In the genomic region with DNA sequence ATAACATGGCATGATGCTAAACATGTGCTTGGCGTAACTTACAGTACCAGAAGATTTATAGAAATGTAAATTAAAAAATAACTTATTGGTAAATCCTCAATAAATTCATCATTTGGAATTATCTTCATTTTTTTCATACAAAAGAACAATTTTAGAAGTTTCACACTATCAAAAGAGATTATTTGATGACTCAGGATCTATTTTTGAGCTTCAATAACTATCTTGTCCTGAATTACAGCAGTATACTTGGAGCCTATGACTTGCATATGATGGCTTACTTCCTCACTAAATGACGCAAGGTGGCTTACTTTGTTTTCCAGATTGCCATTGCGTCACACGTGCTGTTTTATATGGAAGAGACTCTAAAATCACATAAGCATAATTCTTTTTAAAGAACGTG, we compare ENCODE assay signal across 32 cellular contexts. TPM values are rescaled to one million over a fixed set of nuclear protein-coding genes. Genes with fewer than 3 reads are reported as not detected.
"Had no signal": no experiment of that assay in that cellular context is flagged by ENCODE, and none has a peak within 500 bp of the region (broad histone marks: within the 10 kb centered on the region; RNA-seq: fewer than 3 reads in every experiment).

No MANE protein-coding gene starts in this region.

- DNase-seq: activated B cell treated with CpG ODN at 0.5 μM for 24 hours; activated CD4-positive, alpha-beta memory T cell treated with anti-CD3 and anti-CD28 coated beads, Interleukin-2, amount 10 ng/mL, durations not matched to agents 7 days and 5 days; activated CD4-positive, alpha-beta T cell treated with anti-CD3 and anti-CD28 coated beads for 1 hour; activated CD4-positive, alpha-beta T cell treated with anti-CD3 and anti-CD28 coated beads for 48 hours; activated CD8-positive, alpha-beta memory T cell treated with anti-CD3 and anti-CD28 coated beads for 24 hours; activated CD8-positive, alpha-beta memory T cell treated with anti-CD3 and anti-CD28 coated beads, Interleukin-2, amount 10 ng/mL, durations not matched to agents 7 days and 5 days; activated CD8-positive, alpha-beta memory T cell treated with anti-CD3 and anti-CD28 coated beads, Interleukin-2, amount 50 U/mL, for 48 hours; activated effector memory CD4-positive, alpha-beta T cell treated with Interleukin-2 at 50 U/mL for 16 hours; activated naive CD4-positive, alpha-beta T cell treated with anti-CD3 and anti-CD28 coated beads, Interleukin-2, amount 50 U/mL, for 16 hours; activated naive CD8-positive, alpha-beta T cell treated with anti-CD3 and anti-CD28 coated beads for 36 hours; activated T-cell treated with anti-CD3 and anti-CD28 coated beads, Interleukin-2, amount 50 U/mL, for 48 hours; amniotic stem cell; aorta; brain microvascular endothelial cell; central memory CD4-positive, alpha-beta T cell; MM.1S; NCI-H1105; NCI-H1417 treated with DMSO at 0.1 percent for 48 hours; NCI-H187 treated with DMSO at 0.1 percent for 48 hours; NCI-H2081; NCI-H2171 treated with DMSO at 0.1 percent for 48 hours; NCI-H2227 treated with DMSO at 0.1 percent for 48 hours; NCI-H446; NCI-H524; NK-92 treated with Interleukin-12 subunit alpha and Interleukin-12 subunit beta, amount 100 ng/mL, for 24 hours; OCI-M1; Right ventricle myocardium superior had no signal

- H3K27me3 ChIP-seq: brain microvascular endothelial cell, SJSA1 had no signal

- ATAC-seq: activated CD8-positive, alpha-beta memory T cell treated with anti-CD3 and anti-CD28 coated beads, Interleukin-2, amount 10 ng/mL, durations not matched to agents 7 days and 5 days had no signal

- H3K4me2 ChIP-seq: KMS-11 had no signal

- H3K9ac ChIP-seq: KMS-11 had no signal

- H3K4me1 ChIP-seq: SJSA1 had no signal

- H3K9me3 ChIP-seq: SJSA1 had no signal

- H3K36me3 ChIP-seq: brain microvascular endothelial cell, SJSA1 had no signal

- H3K4me3 ChIP-seq: SJSA1 had no signal

- FAIRE-seq: colon had no signal

- H3K27ac ChIP-seq: brain microvascular endothelial cell, KMS-11, SJSA1, VCaP had no signal

RNA-seq across cellular contexts. Expression of gene KHDRBS2, which starts 49.2 kb away (rescaled TPM):
- total RNA-seq: activated CD4-positive, alpha-beta memory T cell treated with anti-CD3 and anti-CD28 coated beads, Interleukin-2, amount 10 ng/mL, durations not matched to agents 7 days and 5 days; activated CD8-positive, alpha-beta memory T cell treated with anti-CD3 and anti-CD28 coated beads, Interleukin-2, amount 10 ng/mL, durations not matched to agents 7 days and 5 days; activated naive CD8-positive, alpha-beta T cell treated with anti-CD3 and anti-CD28 coated beads for 36 hours; LHCN-M2; Right ventricle myocardium superior; SJSA1 had no signal
- polyA plus RNA-seq: aorta had no signal
